In the genomic region with DNA sequence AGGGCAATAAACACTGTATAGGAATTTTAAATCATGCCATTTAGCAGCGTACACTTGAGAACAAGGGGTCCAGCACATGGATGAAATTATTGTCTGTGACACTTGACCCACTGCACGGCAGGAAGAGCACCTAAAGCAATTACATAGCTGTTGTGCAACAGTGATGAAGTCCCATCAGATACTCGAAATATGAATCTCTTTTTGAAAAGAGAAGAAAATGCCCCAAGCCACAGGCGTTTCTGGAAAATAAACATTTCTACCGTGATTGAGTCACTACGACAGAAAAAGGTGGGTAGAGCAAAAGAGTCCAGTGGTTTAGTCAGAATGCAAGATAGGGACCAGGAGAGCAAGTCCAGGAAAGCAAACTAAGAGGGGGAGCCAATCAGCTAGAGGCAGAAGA, we compare ENCODE assay signal across 16 cellular contexts.
"Had no signal": no experiment of that assay in that cellular context is flagged by ENCODE, and none has a peak within 500 bp of the region (broad histone marks: within the 10 kb centered on the region; RNA-seq: fewer than 3 reads in every experiment).

No MANE protein-coding gene starts in this region.

- H3K4me3 ChIP-seq: ascending aorta, tibial artery had no signal

- H3K27ac Mint-ChIP-seq: activated naive CD4-positive, alpha-beta T cell treated with anti-CD3 and anti-CD28 coated beads for 36 hours; activated naive CD8-positive, alpha-beta T cell treated with anti-CD3 and anti-CD28 coated beads, Interleukin-2, amount 50 U/mL, for 24 hours; activated T-helper 2 cell treated with anti-CD3 and anti-CD28 coated beads, Interferon-gamma antibody, Interleukin-2, Interleukin-4, amounts not matched to agents 10 μg/mL and 5 μg/mL and 100 μg/mL, durations not matched to agents 14 hours and 24 hours and 36 hours; naive B cell; stimulated activated memory B cell treated with anti-CD40 and anti-IgM and Interleukin-4, amounts not matched to agents 10 μg/mL and 1 μg/mL and 100 μg/mL, for 72 hours had no signal

- H3K9me3 Mint-ChIP-seq: activated naive CD4-positive, alpha-beta T cell treated with anti-CD3 and anti-CD28 coated beads for 36 hours; activated naive CD8-positive, alpha-beta T cell treated with anti-CD3 and anti-CD28 coated beads, Interleukin-2, amount 50 U/mL, for 24 hours; activated T-helper 2 cell treated with anti-CD3 and anti-CD28 coated beads, Interferon-gamma antibody, Interleukin-2, Interleukin-4, amounts not matched to agents 10 μg/mL and 5 μg/mL and 100 μg/mL, durations not matched to agents 14 hours and 24 hours and 36 hours; stimulated activated memory B cell treated with anti-CD40 and anti-IgM and Interleukin-4, amounts not matched to agents 10 μg/mL and 1 μg/mL and 100 μg/mL, for 72 hours had no signal

- H3K27ac ChIP-seq: ascending aorta, tibial artery had no signal

- DNase-seq: activated CD4-positive, alpha-beta T cell treated with anti-CD3 and anti-CD28 coated beads for 1 hour; activated CD4-positive, alpha-beta T cell treated with anti-CD3 and anti-CD28 coated beads, Interleukin-2, amount 50 U/mL, for 48 hours; activated naive CD4-positive, alpha-beta T cell treated with anti-CD3 and anti-CD28 coated beads for 36 hours; activated naive CD8-positive, alpha-beta T cell treated with anti-CD3 and anti-CD28 coated beads, Interleukin-2, amount 50 U/mL, for 24 hours; activated T-cell treated with anti-CD3 and anti-CD28 coated beads, Interleukin-2, amount 50 U/mL, for 1 hour; foreskin fibroblast; head of caudate nucleus; left colon; naive B cell; nucleus accumbens; posterior cingulate gyrus; stimulated activated CD4-positive, alpha-beta T cell treated with anti-CD3 and anti-CD28 coated beads, Interleukin-2, amount 100 ng/mL, for 48 hours; tibial artery had no signal

- ATAC-seq: activated naive CD8-positive, alpha-beta T cell treated with anti-CD3 and anti-CD28 coated beads, Interleukin-2, amount 50 U/mL, for 24 hours; left colon; stimulated activated memory B cell treated with anti-CD40 and anti-IgM and Interleukin-4, amounts not matched to agents 10 μg/mL and 1 μg/mL and 100 μg/mL, for 72 hours had no signal

- H3K4me1 Mint-ChIP-seq: activated naive CD8-positive, alpha-beta T cell treated with anti-CD3 and anti-CD28 coated beads, Interleukin-2, amount 50 U/mL, for 24 hours; stimulated activated memory B cell treated with anti-CD40 and anti-IgM and Interleukin-4, amounts not matched to agents 10 μg/mL and 1 μg/mL and 100 μg/mL, for 72 hours had no signal

- H3K4me3 Mint-ChIP-seq: activated naive CD4-positive, alpha-beta T cell treated with anti-CD3 and anti-CD28 coated beads for 36 hours; activated naive CD8-positive, alpha-beta T cell treated with anti-CD3 and anti-CD28 coated beads, Interleukin-2, amount 50 U/mL, for 24 hours; stimulated activated memory B cell treated with anti-CD40 and anti-IgM and Interleukin-4, amounts not matched to agents 10 μg/mL and 1 μg/mL and 100 μg/mL, for 72 hours had no signal

- H3K36me3 Mint-ChIP-seq: naive B cell; stimulated activated memory B cell treated with anti-CD40 and anti-IgM and Interleukin-4, amounts not matched to agents 10 μg/mL and 1 μg/mL and 100 μg/mL, for 72 hours had no signal
